Comparison of ENCODE assay signal across 32 cellular contexts in genomic region chr19:36423925-36424324, GRCh38. TPM values are rescaled to one million over a fixed set of nuclear protein-coding genes. Genes with fewer than 3 reads are reported as not detected.
DNase-seq lines count a peak whose midpoint lies in the region; ATAC-seq, FAIRE-seq and TF ChIP-seq lines count a peak whose summit lies in the region.
"Had no signal": no experiment of that assay in that cellular context is flagged by ENCODE, and none has a peak within 500 bp of the region (broad histone marks: within the 10 kb centered on the region; RNA-seq: fewer than 3 reads in every experiment).

No MANE protein-coding gene starts in this region.

- H3F3A ChIP-seq in GM23338 (replicated peaks; ENCODE audit: low read depth), result no peaks in the 10 kb centered on the region; the same call in 1 of the 2 replicates
- no peaks in the 10 kb centered on the region for H3F3A ChIP-seq in PC-9 (ENCODE audit: insufficient read depth, low read depth)

- H3K9me3 ChIP-seq in HepG2 (ENCODE audit: low read length) (peaks cover 16% of the 10 kb centered on the region), right lobe of liver (no peaks in the 10 kb centered on the region), PC-9 (ENCODE audit: insufficient read depth, low read depth) (peaks cover 5% of the 10 kb centered on the region)

- H3K4me1 ChIP-seq in HepG2 (ENCODE audit: insufficient read depth, low read length) (peaks cover 9% of the 10 kb centered on the region; the same call in 1 of the 2 replicates), right lobe of liver (no peaks in the 10 kb centered on the region), GM23338 (ENCODE audit: insufficient read depth) (0 out of 2 replicates have a peak, but pooled peaks cover under 1% of the 10 kb centered on the region), PC-9 (replicated peaks; ENCODE audit: insufficient read depth) (no peaks in the 10 kb centered on the region)
- H3K4me1 ChIP-seq: SJCRH30 had no signal

- no peaks in the 10 kb centered on the region; the same call in 2 of the 3 replicates for H3K36me3 Mint-ChIP-seq in GM23338 (ENCODE audit: low read depth)
- no peaks in the 10 kb centered on the region for H3K36me3 Mint-ChIP-seq in WTC11

- TF ChIP-seq EP300 in HepG2 (IDR thresholded peaks at IDR 0.05; ENCODE audit: low read depth in 2 of 2, low read length in 2 of 2), result no peak
- TF ChIP-seq EP300 in HepG2 (CRISPR knock-in tag; IDR thresholded peaks at IDR 0.05; ENCODE audit: borderline replicate concordance), result no peak

- ATAC-seq in HepG2 (peak; percentile 30; the same call in 2 of the 3 replicates), right lobe of liver (no peak), GM23338 (no peak), WTC11 (peak; percentile 14; the same call in 1 of the 2 replicates), Right ventricle myocardium inferior (no peak)
- ATAC-seq: SK-N-SH treated with all-trans-retinoic acid at 6 μM for 48 hours, T-helper 17 cell had no signal

- in situ Hi-C loops in HepG2 (cut with HindIII; ENCODE audit: extremely low pct_ligation_motif_present, low pct_unique_long_range_greater_than_20kb), result no loop called here

- CTCF ChIA-PET in HepG2 (lab: Yijun Ruan, JAX; ENCODE audit: low intra/inter-chr PET ratio, low total read pairs), result no interaction called here
- CTCF ChIA-PET in WTC11 (lab: Charles Lee), result no interaction called here
- CTCF ChIA-PET in PC-9 (lab: Charles Lee), result no interaction called here

- intact Hi-C loops in HepG2 (cut with micrococcal nuclease; ENCODE audit: unreplicated experiment), result no loop called here
- intact Hi-C loops in right lobe of liver (cut with DNase I), result no loop called here
- intact Hi-C loops in Right ventricle myocardium inferior (cut with DNase I), result no loop called here
- intact Hi-C loops in PC-9 (cut with micrococcal nuclease; ENCODE audit: unreplicated experiment), result no loop called here

- peaks cover 7% of the 10 kb centered on the region; the same call in 2 of the 3 replicates for H3K4me1 Mint-ChIP-seq in GM23338
- peaks cover 10% of the 10 kb centered on the region for H3K4me1 Mint-ChIP-seq in WTC11
- H3K4me1 Mint-ChIP-seq: T-helper 17 cell had no signal

- H3K4me2 ChIP-seq in HepG2 (ENCODE audit: low read depth, low read length) (no peak overlapping the region; the same call in 1 of the 2 replicates), GM23338 (no peak overlapping the region), PC-9 (no peak overlapping the region)
- H3K4me2 ChIP-seq: KMS-11 had no signal

- BruUV-seq in HepG2 (replicated peaks; lab: Mats Ljungman, UMichigan) (no TSS peak), PC-9 (replicated peaks; lab: Mats Ljungman, UMichigan) (no TSS peak)

- WGBS in HepG2 (ENCODE audit: low lambda C conversion rate), result 10% methylated on average over 4 of the region's 4 CpGs
- WGBS in right lobe of liver (ENCODE audit: insufficient coverage, low coverage, low lambda C conversion rate, missing lambda C conversion rate), result 57% methylated on average over 4 of the region's 4 CpGs

- no peak overlapping the region for H3K4me3 Mint-ChIP-seq in GM23338
- H3K4me3 Mint-ChIP-seq in WTC11, result no peak overlapping the region
- H3K4me3 Mint-ChIP-seq: B cell; CD14-positive monocyte; CD8-positive, alpha-beta memory T cell; H9; T-helper 17 cell had no signal

- DNase-seq in HepG2 (ENCODE audit: low spot score) (no peak), right lobe of liver (no peak), GM23338 (ENCODE audit: low spot score) (peak; percentile 54), WTC11 (ENCODE audit: low spot score) (no peak), NCI-H1105 treated with DMSO at 0.1 percent for 48 hours (lab: John Stamatoyannopoulos, UW) (no peak), Right ventricle myocardium inferior (ENCODE audit: missing footprints) (no peak), PC-9 (no peak)
- DNase-seq: Calu3; CD8-positive, alpha-beta memory T cell; EL; GF-D8; GM23248; H9; IMR-90; MM.1S; NCI-H1048; NCI-H1417 treated with DMSO at 0.1 percent for 48 hours; NCI-H1694 treated with DMSO at 0.1 percent for 48 hours; NCI-H2081; NCI-H2171 treated with DMSO at 0.1 percent for 48 hours; NCI-H345; NCI-H510A treated with DMSO at 0.1 percent for 48 hours; NCI-H774; SJCRH30; T-helper 17 cell; T1000 had no signal

- H2AFZ ChIP-seq in HepG2 (ENCODE audit: low read length) (no peak overlapping the region), GM23338 (no peak overlapping the region), PC-9 (no peak overlapping the region)
- H2AFZ ChIP-seq: GM23248 had no signal

- no peaks in the 10 kb centered on the region for H3K79me2 ChIP-seq in HepG2 (ENCODE audit: insufficient read depth, low read length)
- no peaks in the 10 kb centered on the region for H3K79me2 ChIP-seq in GM23338 (replicated peaks; ENCODE audit: insufficient read depth)
- H3K79me2 ChIP-seq in PC-9 (ENCODE audit: low read depth), result no peaks in the 10 kb centered on the region

- H3K4me3 ChIP-seq in HepG2 (replicated peaks in 1 of 3; ENCODE audit: insufficient read depth in 1 of 3, low read depth in 2 of 3, low read length in 3 of 3) (no peak overlapping the region), right lobe of liver (no peak overlapping the region), GM23338 (no peak overlapping the region), PC-9 (no peak overlapping the region)
- H3K4me3 ChIP-seq: GM23248, SJCRH30 had no signal

- H3K27me3 Mint-ChIP-seq in GM23338 (ENCODE audit: insufficient read depth, low read depth, poor library complexity) (peaks cover 32% of the 10 kb centered on the region), WTC11 (ENCODE audit: low read depth) (peaks cover 76% of the 10 kb centered on the region)

- TF ChIP-seq RAD21 in HepG2 (CRISPR knock-in tag; IDR thresholded peaks at IDR 0.05), result no peak

- FAIRE-seq in HepG2 (lab: Jason Lieb, UNC), result no peak
- FAIRE-seq: GM12892, RCC 7860 had no signal

- H3K36me3 ChIP-seq in HepG2 (replicated peaks in 1 of 2; ENCODE audit: control insufficient read depth in 1 of 2, insufficient read depth in 2 of 2, low read length in 2 of 2) (no peaks in the 10 kb centered on the region), right lobe of liver (no peaks in the 10 kb centered on the region), GM23338 (ENCODE audit: insufficient read depth) (no peaks in the 10 kb centered on the region), PC-9 (ENCODE audit: low read depth) (no peaks in the 10 kb centered on the region)
- H3K36me3 ChIP-seq: SJCRH30 had no signal

- no peak for TF ChIP-seq POLR2A in HepG2 (IDR thresholded peaks at IDR 0.05; ENCODE audit: insufficient read depth in 1 of 2, low read depth in 2 of 2, low read length in 2 of 2)
- TF ChIP-seq POLR2A in right lobe of liver (IDR thresholded peaks at IDR 0.05), result no peak

- H3K27me3 ChIP-seq in HepG2 (ENCODE audit: control insufficient read depth in 1 of 2, insufficient read depth in 2 of 2, low read length in 2 of 2), result no peaks in the 10 kb centered on the region; a peak in 1 of 5 replicates
- no peaks in the 10 kb centered on the region for H3K27me3 ChIP-seq in right lobe of liver
- H3K27me3 ChIP-seq in GM23338 (ENCODE audit: insufficient read depth), result peaks cover 46% of the 10 kb centered on the region
- peaks cover 36% of the 10 kb centered on the region for H3K27me3 ChIP-seq in PC-9 (ENCODE audit: insufficient read depth, low read depth)
- H3K27me3 ChIP-seq: SJCRH30 had no signal

- H3K27ac ChIP-seq in HepG2 (ENCODE audit: extremely low read length, insufficient read depth, low read length), result no peak overlapping the region
- no peak overlapping the region for H3K27ac ChIP-seq in right lobe of liver
- no peak overlapping the region for H3K27ac ChIP-seq in GM23338 (ENCODE audit: low read depth)
- H3K27ac ChIP-seq in PC-9, result no peak overlapping the region
- H3K27ac ChIP-seq: GM23248, KMS-11, SJCRH30 had no signal

- H4K20me1 ChIP-seq in HepG2 (ENCODE audit: insufficient read depth, low read length), result no peaks in the 10 kb centered on the region
- no peaks in the 10 kb centered on the region for H4K20me1 ChIP-seq in GM23338 (replicated peaks; ENCODE audit: insufficient read depth)
- no peaks in the 10 kb centered on the region for H4K20me1 ChIP-seq in PC-9 (ENCODE audit: insufficient read depth)

- POLR2A ChIA-PET in HepG2 (lab: Yijun Ruan, JAX) (no interaction called here), WTC11 (lab: Charles Lee) (no interaction called here), PC-9 (lab: Charles Lee; ENCODE audit: unreplicated experiment) (no interaction called here)

- no peak for TF ChIP-seq CTCF in HepG2 (CRISPR knock-in tag; IDR thresholded peaks at IDR 0.05)
- TF ChIP-seq CTCF in right lobe of liver (IDR thresholded peaks at IDR 0.05), result no peak
- no peak for TF ChIP-seq CTCF in GM23338 (conservative IDR thresholded peaks at IDR 0.05; ENCODE audit: low read depth in 2 of 2)
- TF ChIP-seq CTCF in WTC11 (IDR thresholded peaks at IDR 0.05), result no peak
- TF ChIP-seq CTCF in PC-9 (conservative IDR thresholded peaks at IDR 0.05), result no peak

- H3K9ac ChIP-seq in HepG2 (ENCODE audit: insufficient read depth, low read depth, low read length), result no peak overlapping the region
- H3K9ac ChIP-seq: GM23248, KMS-11 had no signal

- 0 out of 3 replicates have a peak, but pooled peaks cover 1% of the 10 kb centered on the region for H3K9me3 Mint-ChIP-seq in GM23338
- H3K9me3 Mint-ChIP-seq in WTC11, result peaks cover 9% of the 10 kb centered on the region

- H3K27ac Mint-ChIP-seq in GM23338, result no peak overlapping the region
- H3K27ac Mint-ChIP-seq in WTC11, result no peak overlapping the region
- H3K27ac Mint-ChIP-seq: B cell; CD14-positive monocyte; CD8-positive, alpha-beta memory T cell; H9; T-helper 17 cell had no signal

- peaks cover 3% of the 10 kb centered on the region; the same call in 1 of the 2 replicates for H3K9me2 ChIP-seq in GM23338 (ENCODE audit: insufficient read depth)
- H3K9me2 ChIP-seq in PC-9 (ENCODE audit: insufficient read depth), result no peaks in the 10 kb centered on the region

RNA-seq across cellular contexts. Expression of gene ZFP82, which starts 5.5 kb away (rescaled TPM):
- total RNA-seq in HepG2 (2016; rRNA removed; fragmentation: Illumina TruSeq; extraction: Trizol) (4.3 and 7.1 TPM in 2 replicates), right lobe of liver (1 to 10 TPM in 1 of 6 experiments, under 1 TPM in 5; 0.26 to 1.2 (median 0.74) TPM), WTC11 (2021) (11.6 to 13.1 TPM (median 12.1 TPM) in 3 replicates), Right ventricle myocardium inferior (4.3 TPM), PC-9 (2021) (1.8 and 1.9 TPM in 2 replicates)
- total RNA-seq in HepG2 (2016; cell fraction: cytosol; rRNA removed; fragmentation: Illumina TruSeq; extraction: Trizol; ENCODE audit: low read depth), result 0.40 and 0.71 TPM in 2 replicates
- 3.9 and 6.7 TPM in 2 replicates for total RNA-seq in HepG2 (2016; cell fraction: insoluble cytoplasmic fraction; rRNA removed; fragmentation: Illumina TruSeq; extraction: Trizol)
- total RNA-seq in HepG2 (2016; cell fraction: membrane; rRNA removed; fragmentation: Illumina TruSeq; extraction: Trizol), result 2.5 and 2.8 TPM in 2 replicates
- 4.2 and 5.5 TPM in 2 replicates for total RNA-seq in HepG2 (2016; cell fraction: nucleus; rRNA removed; fragmentation: Illumina TruSeq; extraction: Trizol)
- polyA plus RNA-seq in HepG2 (2011; rRNA removed) (1.5 and 1.7 TPM in 2 replicates), GM23338 (2016; fragmentation: Nextera tagmentation; extraction: Ambion mirVana) (10.8 and 16.8 TPM in 2 replicates)
- 0.70 and 1.0 TPM in 2 replicates for polyA plus RNA-seq in HepG2 (2011; cell fraction: cytosol; rRNA removed)
- 1.7 and 1.8 TPM in 2 replicates for polyA plus RNA-seq in HepG2 (2011; cell fraction: nucleus; rRNA removed)
- polyA plus RNA-seq in HepG2 (2012), result 2.3 and 2.5 TPM in 2 replicates
- polyA plus RNA-seq in HepG2 (2016; cell fraction: cytosol; fragmentation: Illumina TruSeq; extraction: Trizol; ENCODE audit: low read depth), result 0.16 and 0.27 TPM in 2 replicates
- 3.8 and 4.2 TPM in 2 replicates for polyA plus RNA-seq in HepG2 (2016; cell fraction: insoluble cytoplasmic fraction; fragmentation: Illumina TruSeq; extraction: Trizol; ENCODE audit: low read depth)
- 0.73 and 0.86 TPM in 2 replicates for polyA plus RNA-seq in HepG2 (2016; cell fraction: membrane; fragmentation: Illumina TruSeq; extraction: Trizol; ENCODE audit: low read depth)
- 4.0 and 4.3 TPM in 2 replicates for polyA plus RNA-seq in HepG2 (2016; cell fraction: nucleus; fragmentation: Illumina TruSeq; extraction: Trizol; ENCODE audit: insufficient read depth, low read depth)
- 2.8 and 4.4 TPM in 2 replicates for polyA minus RNA-seq in HepG2 (2011; rRNA and poly(A)+ RNA removed; ENCODE audit: low replicate concordance)
- polyA minus RNA-seq in HepG2 (2011; cell fraction: cytosol; rRNA and poly(A)+ RNA removed), result 2.7 and 2.8 TPM in 2 replicates
- 7.3 and 10.7 TPM in 2 replicates for polyA minus RNA-seq in HepG2 (2011; cell fraction: nucleus; rRNA and poly(A)+ RNA removed)
- total RNA-seq in GM23338 (2014; rRNA removed; shearing (Covaris generic)), result 17.1 and 21.2 TPM in 2 replicates
- total RNA-seq: Calu3 had no signal

RNA-seq across cellular contexts. Expression of gene ZFP14, which starts 44.9 kb away (rescaled TPM):
- total RNA-seq in HepG2 (2016; rRNA removed; fragmentation: Illumina TruSeq; extraction: Trizol) (5.0 and 5.7 TPM in 2 replicates), right lobe of liver (1 to 10 TPM; 1.1 to 1.9 (median 1.8) TPM), WTC11 (2021) (7.9 to 9.6 TPM (median 8.5 TPM) in 3 replicates), Right ventricle myocardium inferior (3.2 TPM), PC-9 (2021) (5.9 and 6.7 TPM in 2 replicates)
- total RNA-seq in HepG2 (2016; cell fraction: cytosol; rRNA removed; fragmentation: Illumina TruSeq; extraction: Trizol; ENCODE audit: low read depth), result 0.51 and 0.88 TPM in 2 replicates
- total RNA-seq in HepG2 (2016; cell fraction: insoluble cytoplasmic fraction; rRNA removed; fragmentation: Illumina TruSeq; extraction: Trizol), result 4.5 and 6.5 TPM in 2 replicates
- total RNA-seq in HepG2 (2016; cell fraction: membrane; rRNA removed; fragmentation: Illumina TruSeq; extraction: Trizol), result 1.7 and 3.0 TPM in 2 replicates
- total RNA-seq in HepG2 (2016; cell fraction: nucleus; rRNA removed; fragmentation: Illumina TruSeq; extraction: Trizol), result 8.3 and 8.4 TPM in 2 replicates
- polyA plus RNA-seq in HepG2 (2011; rRNA removed) (1.9 and 2.0 TPM in 2 replicates), GM23338 (2016; fragmentation: Nextera tagmentation; extraction: Ambion mirVana) (8.6 and 9.0 TPM in 2 replicates)
- polyA plus RNA-seq in HepG2 (2011; cell fraction: cytosol; rRNA removed), result 0.46 and 0.51 TPM in 2 replicates
- polyA plus RNA-seq in HepG2 (2011; cell fraction: nucleus; rRNA removed), result 1.9 and 2.5 TPM in 2 replicates
- polyA plus RNA-seq in HepG2 (2012), result 1.7 and 2.6 TPM in 2 replicates
- 0.26 and 0.36 TPM in 2 replicates for polyA plus RNA-seq in HepG2 (2016; cell fraction: cytosol; fragmentation: Illumina TruSeq; extraction: Trizol; ENCODE audit: low read depth)
- polyA plus RNA-seq in HepG2 (2016; cell fraction: insoluble cytoplasmic fraction; fragmentation: Illumina TruSeq; extraction: Trizol; ENCODE audit: low read depth), result 2.7 and 2.8 TPM in 2 replicates
- polyA plus RNA-seq in HepG2 (2016; cell fraction: membrane; fragmentation: Illumina TruSeq; extraction: Trizol; ENCODE audit: low read depth), result 0.64 TPM in 2 replicates
- polyA plus RNA-seq in HepG2 (2016; cell fraction: nucleus; fragmentation: Illumina TruSeq; extraction: Trizol; ENCODE audit: insufficient read depth, low read depth), result 5.1 and 6.1 TPM in 2 replicates
- 1.6 and 2.2 TPM in 2 replicates for polyA minus RNA-seq in HepG2 (2011; rRNA and poly(A)+ RNA removed; ENCODE audit: low replicate concordance)
- 1.6 and 3.0 TPM in 2 replicates for polyA minus RNA-seq in HepG2 (2011; cell fraction: cytosol; rRNA and poly(A)+ RNA removed)
- 9.7 and 9.8 TPM in 2 replicates for polyA minus RNA-seq in HepG2 (2011; cell fraction: nucleus; rRNA and poly(A)+ RNA removed)
- total RNA-seq in GM23338 (2014; rRNA removed; shearing (Covaris generic)), result 9.5 and 10.4 TPM in 2 replicates

Comparison
In these comparisons a context has a peak if more than half of its experiments do, and no peak if none do; other contexts are left out.
1. ATAC-seq: peak in HepG2 (single experiment) and WTC11 (single experiment); none in right lobe of liver (0 of 4), GM23338 (single experiment) and Right ventricle myocardium inferior (single experiment).